Comparison of ENCODE assay signal across 8 cellular contexts in the genomic region with DNA sequence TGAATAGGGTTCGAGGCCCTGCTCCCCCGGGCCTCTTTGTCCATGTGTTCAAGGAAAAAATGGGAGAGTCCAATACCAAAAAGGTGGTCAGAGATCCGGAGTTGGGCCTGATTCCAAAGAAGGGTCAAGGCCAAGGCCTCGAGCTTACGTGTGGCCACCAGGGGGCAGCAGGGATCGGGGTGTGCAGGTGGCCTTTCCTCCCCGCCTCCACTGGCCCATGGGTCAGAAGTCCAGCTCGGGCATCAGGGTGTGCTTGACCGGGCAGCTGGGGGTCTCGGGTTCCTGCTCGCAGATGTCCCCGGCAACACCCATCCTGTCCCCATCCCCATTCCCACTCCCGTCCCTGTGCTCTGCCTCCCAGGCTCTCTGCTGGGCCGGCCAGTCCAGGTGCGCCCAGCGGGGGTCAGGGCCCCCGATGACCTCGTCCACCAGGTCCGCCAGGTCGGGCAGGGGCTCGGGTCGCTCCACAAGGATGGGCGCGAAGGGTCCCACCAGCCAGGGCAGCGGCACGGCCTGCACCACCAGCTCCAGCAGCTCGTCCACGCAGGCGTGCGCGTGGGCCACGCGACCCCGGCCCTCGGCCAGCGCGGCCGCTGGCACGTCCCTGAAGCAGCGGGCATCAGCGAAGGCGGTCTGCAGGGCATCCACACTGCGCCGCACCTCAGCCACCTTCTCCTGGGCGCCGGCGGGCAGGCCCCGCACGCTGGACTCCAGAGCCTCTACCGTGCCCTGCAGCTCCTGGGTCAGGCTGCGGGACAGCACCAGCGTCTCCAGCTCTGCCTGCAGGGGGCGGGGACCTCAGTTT. TPM values are rescaled to one million over a fixed set of nuclear protein-coding genes. Genes with fewer than 3 reads are reported as not detected.
A peak's percentile ranks its signal among the peaks of the same experiment; 100 is the strongest.
DNase-seq lines count a peak whose midpoint lies in the region; ATAC-seq, FAIRE-seq and TF ChIP-seq lines count a peak whose summit lies in the region.

No MANE protein-coding gene starts in this region.

- CTCF ChIA-PET in A549 (lab: Yijun Ruan, JAX): interaction anchor here (0.6 to 3.3 kb wide), 26 partner anchors 7 to 504 kb away, joined by 3 to 51 read pairs (median 4); a partner anchor contains a TSS
- CTCF ChIA-PET in PC-3 (lab: Charles Lee): interaction anchor here (0.6 to 1.0 kb wide), 4 partner anchors 12 to 113 kb away, joined by 3 to 4 read pairs (median 4); no protein-coding TSS in a partner anchor
- CTCF ChIA-PET in naive thymus-derived CD4-positive, alpha-beta T cell (lab: Charles Lee): interaction anchor here (1.0 kb wide), 1 partner anchor 21 kb away, joined by 3 read pairs; no protein-coding TSS in a partner anchor

- POLR2A ChIA-PET in A549 (lab: Yijun Ruan, JAX): no interaction called here
- POLR2A ChIA-PET in PC-3 (lab: Charles Lee; ENCODE audit: unreplicated experiment): no interaction called here
- POLR2A ChIA-PET in naive thymus-derived CD4-positive, alpha-beta T cell (lab: Charles Lee): interaction anchor here (0.6 kb wide), 1 partner anchor 9 kb away, joined by 3 read pairs; no protein-coding TSS in a partner anchor

- no peak for FAIRE-seq in A549 (lab: Jason Lieb, UNC)

- no peaks in the 10 kb centered on the region for H3K9me3 Mint-ChIP-seq in chondrocyte (ENCODE audit: low read depth)
- H3K9me3 Mint-ChIP-seq in naive thymus-derived CD4-positive, alpha-beta T cell: no peaks in the 10 kb centered on the region

- H3K27me3 Mint-ChIP-seq in chondrocyte (ENCODE audit: low read depth): peaks cover 2% of the 10 kb centered on the region
- peaks cover 0 to 5% (median 0%) of the 10 kb centered on the region in 5 donors for H3K27me3 Mint-ChIP-seq in naive thymus-derived CD4-positive, alpha-beta T cell

- WGBS in A549 (ENCODE audit: missing lambda C conversion rate): 51% methylated on average over 17 of the region's 53 CpGs

- DNase-seq in A549 (ENCODE audit: low read depth in 1 of 2, low spot score in 1 of 2) (peak; percentile 40 to 57), GM12865 (ENCODE audit: low read depth) (peak; percentile 54), PC-3 (peak; percentile 61), chondrocyte (ENCODE audit: low spot score) (peak; percentile 90)
- peak in 1 of 9 donors; percentile 52 for DNase-seq in naive thymus-derived CD4-positive, alpha-beta T cell

- H3K4me3 ChIP-seq in A549 (no peak overlapping the region), GM12865 (ENCODE audit: low read depth, low read length) (no peak overlapping the region), PC-3 (ENCODE audit: low read length) (no peak overlapping the region)
- H3K4me3 ChIP-seq in naive thymus-derived CD4-positive, alpha-beta T cell (ENCODE audit: low read length): no peak overlapping the region

- no peaks in the 10 kb centered on the region for H3K79me2 ChIP-seq in PC-3 (ENCODE audit: low read length)

- H3K27ac ChIP-seq in A549 (no peak overlapping the region), PC-3 (ENCODE audit: low read length) (no peak overlapping the region)
- no peak overlapping the region for H3K27ac ChIP-seq in naive thymus-derived CD4-positive, alpha-beta T cell (ENCODE audit: low read depth, low read length)

- no peak overlapping the region for H3K27ac Mint-ChIP-seq in chondrocyte (ENCODE audit: unreplicated experiment)
- no peak overlapping the region for H3K27ac Mint-ChIP-seq in naive thymus-derived CD4-positive, alpha-beta T cell

- ATAC-seq in A549: peak; percentile 27 to 49; a peak in 4 of 6 replicates
- ATAC-seq in PC-3: no peak
- peak; percentile 51 for ATAC-seq in naive thymus-derived CD4-positive, alpha-beta T cell
- ATAC-seq in HG03280 (IDR thresholded peaks at IDR 0.05; ENCODE audit: unreplicated experiment): no peak
- ATAC-seq in GM18870 (IDR thresholded peaks at IDR 0.05; ENCODE audit: unreplicated experiment): no peak
- no peak for ATAC-seq in GM21381 (IDR thresholded peaks at IDR 0.05; ENCODE audit: unreplicated experiment)

- no peak overlapping the region for H3K4me2 ChIP-seq in A549
- no peak overlapping the region for H3K4me2 ChIP-seq in PC-3 (ENCODE audit: low read length)

- TF ChIP-seq POLR2A in A549 (IDR thresholded peaks at IDR 0.05; ENCODE audit: low read length): no peak

- peaks cover 17% of the 10 kb centered on the region for H3K4me1 Mint-ChIP-seq in chondrocyte (ENCODE audit: low read depth)
- H3K4me1 Mint-ChIP-seq in naive thymus-derived CD4-positive, alpha-beta T cell: peaks cover 0 to 2% (median 0%) of the 10 kb centered on the region in 7 donors

- no peaks in the 10 kb centered on the region for H3K36me3 Mint-ChIP-seq in chondrocyte (ENCODE audit: low read depth)
- H3K36me3 Mint-ChIP-seq in naive thymus-derived CD4-positive, alpha-beta T cell: no peaks in the 10 kb centered on the region

- intact Hi-C loops in PC-3 (cut with micrococcal nuclease): no loop called here
- intact Hi-C loops in naive thymus-derived CD4-positive, alpha-beta T cell (cut with micrococcal nuclease): no loop called here

- H3K4me3 Mint-ChIP-seq in chondrocyte (ENCODE audit: unreplicated experiment): no peak overlapping the region
- no peak overlapping the region for H3K4me3 Mint-ChIP-seq in naive thymus-derived CD4-positive, alpha-beta T cell

- no peak overlapping the region for H3K9ac ChIP-seq in PC-3 (ENCODE audit: low read length)

- peak; percentile 46; the same call in 2 of the 3 replicates for TF ChIP-seq CTCF in A549 (IDR thresholded peaks at IDR 0.05)
- TF ChIP-seq CTCF in GM12865 (IDR thresholded peaks at IDR 0.05; ENCODE audit: insufficient read depth, low read depth, low read length, missing control alignments): peak; percentile 73
- peak; percentile 90 for TF ChIP-seq CTCF in PC-3 (conservative IDR thresholded peaks at IDR 0.05; ENCODE audit: low read depth, low read length)
- TF ChIP-seq CTCF in chondrocyte (IDR thresholded peaks at IDR 0.05): peak; percentile 80

- H3K27me3 ChIP-seq in PC-3 (ENCODE audit: low read length): no peaks in the 10 kb centered on the region
- H3K27me3 ChIP-seq in naive thymus-derived CD4-positive, alpha-beta T cell (ENCODE audit: control insufficient read depth in 2 of 2, insufficient read depth in 2 of 2, low read length in 2 of 2): no peaks in the 10 kb centered on the region

- no peak for TF ChIP-seq EP300 in A549 (IDR thresholded peaks at IDR 0.05)

- H3K9me3 ChIP-seq in A549 (no peaks in the 10 kb centered on the region), PC-3 (ENCODE audit: low read length) (no peaks in the 10 kb centered on the region)
- H3K9me3 ChIP-seq in naive thymus-derived CD4-positive, alpha-beta T cell (ENCODE audit: control insufficient read depth in 2 of 3, low read length in 3 of 3): no peaks in the 10 kb centered on the region

- peak in 1 of 2 experiments; percentile 30; a peak in 3 of 5 replicates for TF ChIP-seq RAD21 in A549 (conservative IDR thresholded peaks at IDR 0.05 in 1 of 2, IDR thresholded peaks at IDR 0.05 in 1 of 2)

- H4K20me1 ChIP-seq in PC-3 (ENCODE audit: low read length): no peaks in the 10 kb centered on the region

- H2AFZ ChIP-seq in PC-3 (ENCODE audit: low read length): no peak overlapping the region

- peaks cover 5% of the 10 kb centered on the region; the same call in 1 of the 3 replicates for H3K4me1 ChIP-seq in A549
- H3K4me1 ChIP-seq in PC-3 (ENCODE audit: insufficient read depth, low read length): peaks cover 16% of the 10 kb centered on the region
- no peaks in the 10 kb centered on the region for H3K4me1 ChIP-seq in naive thymus-derived CD4-positive, alpha-beta T cell (ENCODE audit: control insufficient read depth in 2 of 2, insufficient read depth in 2 of 2, low read length in 2 of 2)

- no peaks in the 10 kb centered on the region for H3K9me2 ChIP-seq in PC-3 (replicated peaks; ENCODE audit: low read length)

- H3F3A ChIP-seq in PC-3 (ENCODE audit: low read length, unreplicated experiment): no peaks in the 10 kb centered on the region

- BruUV-seq in PC-3 (replicated peaks; lab: Mats Ljungman, UMichigan): no TSS peak

- no peaks in the 10 kb centered on the region for H3K36me3 ChIP-seq in PC-3 (ENCODE audit: low read depth, low read length)
- no peaks in the 10 kb centered on the region for H3K36me3 ChIP-seq in naive thymus-derived CD4-positive, alpha-beta T cell (ENCODE audit: control insufficient read depth in 2 of 3, insufficient read depth in 3 of 3, low read length in 3 of 3)

RNA-seq across cellular contexts. Expression of a gene that starts 5.2 kb away (rescaled TPM):
- polyA plus RNA-seq in A549 (2011; rRNA removed): 0.04 and 0.07 TPM in 2 replicates
- polyA plus RNA-seq in A549 (2012; cell fraction: cytosol; rRNA removed): 0.07 and 0.10 TPM in 2 replicates
- 0.53 and 0.65 TPM in 2 replicates for polyA plus RNA-seq in A549 (2012; cell fraction: nucleus; rRNA removed)
- polyA plus RNA-seq in A549 (2017; fragmentation: RNase III; extraction: RNeasy Plus Mini Kit Qiagen cat#74134 plus additional on column Dnase treatment): 0.20 to 0.24 TPM (median 0.23 TPM) in 3 replicates
- 0.05 TPM in 1 of 2 replicates, not detected in the other for polyA minus RNA-seq in A549 (2011; rRNA and poly(A)+ RNA removed)
- 9.1 and 9.8 TPM in 2 replicates for total RNA-seq in PC-3 (2014; rRNA removed)
- total RNA-seq in chondrocyte: 0.05 TPM in 2 of 3 replicates, not detected in the other
- under 1 TPM in 3 of 5 experiments, not detected in 2; 0.11 to 0.24 (median 0.16) TPM for total RNA-seq in naive thymus-derived CD4-positive, alpha-beta T cell
- under 1 TPM; 0.08 to 0.11 TPM for polyA plus RNA-seq in naive thymus-derived CD4-positive, alpha-beta T cell

RNA-seq across cellular contexts. Expression of a gene that starts 11.5 kb away (rescaled TPM):
- polyA plus RNA-seq in A549 (2011; rRNA removed) (0.04 and 0.25 TPM in 2 replicates), A549 (2017; fragmentation: RNase III; extraction: RNeasy Plus Mini Kit Qiagen cat#74134 plus additional on column Dnase treatment) (0.08 to 0.11 TPM in 2 of 3 replicates, not detected in the other)
- 0.04 and 0.05 TPM in 2 replicates for polyA plus RNA-seq in A549 (2012; cell fraction: cytosol; rRNA removed)
- polyA plus RNA-seq in A549 (2012; cell fraction: nucleus; rRNA removed): 0.31 and 0.49 TPM in 2 replicates
- not detected in 2 replicates for polyA minus RNA-seq in A549 (2011; rRNA and poly(A)+ RNA removed)
- total RNA-seq in PC-3 (2014; rRNA removed) (1.2 and 3.3 TPM in 2 replicates), chondrocyte (not detected in 3 replicates)
- 1 to 10 TPM in 3 of 5 experiments, under 1 TPM in 1, not detected in 1; 0.24 to 1.9 (median 1.8) TPM for total RNA-seq in naive thymus-derived CD4-positive, alpha-beta T cell
- polyA plus RNA-seq in naive thymus-derived CD4-positive, alpha-beta T cell: under 1 TPM; 0.34 to 0.55 TPM

RNA-seq across cellular contexts. Expression of a gene that starts 16.3 kb away (rescaled TPM):
- polyA plus RNA-seq in A549 (2011; rRNA removed): 0.18 and 0.21 TPM in 2 replicates
- polyA plus RNA-seq in A549 (2012; cell fraction: cytosol; rRNA removed): 0.03 and 0.05 TPM in 2 replicates
- polyA plus RNA-seq in A549 (2012; cell fraction: nucleus; rRNA removed): 0.05 and 0.09 TPM in 2 replicates
- 0.03 to 0.04 TPM in 2 of 3 replicates, not detected in the other for polyA plus RNA-seq in A549 (2017; fragmentation: RNase III; extraction: RNeasy Plus Mini Kit Qiagen cat#74134 plus additional on column Dnase treatment)
- 0.08 and 0.19 TPM in 2 replicates for polyA minus RNA-seq in A549 (2011; rRNA and poly(A)+ RNA removed)
- total RNA-seq in PC-3 (2014; rRNA removed): 0.23 and 0.51 TPM in 2 replicates
- total RNA-seq in chondrocyte: not detected in 3 replicates
- 1 to 10 TPM in 1 of 5 experiments, under 1 TPM in 2, not detected in 2; 0.34 to 1.6 (median 0.66) TPM for total RNA-seq in naive thymus-derived CD4-positive, alpha-beta T cell
- polyA plus RNA-seq in naive thymus-derived CD4-positive, alpha-beta T cell: under 1 TPM in 1 of 2 donors, not detected in 1; 0.06 TPM

RNA-seq across cellular contexts. Expression of a gene that starts 36.0 kb away (rescaled TPM):
- polyA plus RNA-seq in A549 (2011; rRNA removed) (5.4 and 5.7 TPM in 2 replicates), A549 (2017; fragmentation: RNase III; extraction: RNeasy Plus Mini Kit Qiagen cat#74134 plus additional on column Dnase treatment) (8.0 to 9.0 TPM (median 9.0 TPM) in 3 replicates)
- polyA plus RNA-seq in A549 (2012; cell fraction: cytosol; rRNA removed): 8.7 and 11.2 TPM in 2 replicates
- 10.1 and 12.4 TPM in 2 replicates for polyA plus RNA-seq in A549 (2012; cell fraction: nucleus; rRNA removed)
- 16.0 and 17.2 TPM in 2 replicates for polyA minus RNA-seq in A549 (2011; rRNA and poly(A)+ RNA removed)
- total RNA-seq in PC-3 (2014; rRNA removed) (7.3 and 9.0 TPM in 2 replicates), chondrocyte (4.2 to 5.3 TPM (median 4.3 TPM) in 3 replicates)
- 1 to 10 TPM in 3 of 5 experiments, under 1 TPM in 2; 0.22 to 2.4 (median 2.1) TPM for total RNA-seq in naive thymus-derived CD4-positive, alpha-beta T cell
- not detected for polyA plus RNA-seq in naive thymus-derived CD4-positive, alpha-beta T cell

RNA-seq across cellular contexts. Expression of a gene that starts 51.4 kb away (rescaled TPM):
- polyA plus RNA-seq in A549 (2011; rRNA removed): 8.9 and 10.8 TPM in 2 replicates
- 26.0 and 26.6 TPM in 2 replicates for polyA plus RNA-seq in A549 (2012; cell fraction: cytosol; rRNA removed)
- polyA plus RNA-seq in A549 (2012; cell fraction: nucleus; rRNA removed): 41.1 and 42.8 TPM in 2 replicates
- 29.6 to 36.1 TPM (median 34.3 TPM) in 3 replicates for polyA plus RNA-seq in A549 (2017; fragmentation: RNase III; extraction: RNeasy Plus Mini Kit Qiagen cat#74134 plus additional on column Dnase treatment)
- 10.1 and 11.1 TPM in 2 replicates for polyA minus RNA-seq in A549 (2011; rRNA and poly(A)+ RNA removed)
- total RNA-seq in PC-3 (2014; rRNA removed): 111 and 165 TPM in 2 replicates
- 50.0 to 66.5 TPM (median 51.7 TPM) in 3 replicates for total RNA-seq in chondrocyte
- total RNA-seq in naive thymus-derived CD4-positive, alpha-beta T cell: 10 to 100 TPM; 25.9 to 64.6 (median 34.6) TPM
- 10 to 100 TPM; 14.0 to 31.5 TPM for polyA plus RNA-seq in naive thymus-derived CD4-positive, alpha-beta T cell

Comparison
In these comparisons a context has a peak if more than half of its experiments do, and no peak if none do; other contexts are left out.
1. ATAC-seq: peak in A549 (2 of 2) and naive thymus-derived CD4-positive, alpha-beta T cell (single experiment); none in PC-3 (single experiment), HG03280 (single experiment), GM18870 (single experiment) and GM21381 (single experiment).
2. Peak in every context shown above with its lines, with median percentiles within 50 percentile points of each other: CTCF ChIP-seq.